ENCODE assay signal across 23 cellular contexts in the genomic region with DNA sequence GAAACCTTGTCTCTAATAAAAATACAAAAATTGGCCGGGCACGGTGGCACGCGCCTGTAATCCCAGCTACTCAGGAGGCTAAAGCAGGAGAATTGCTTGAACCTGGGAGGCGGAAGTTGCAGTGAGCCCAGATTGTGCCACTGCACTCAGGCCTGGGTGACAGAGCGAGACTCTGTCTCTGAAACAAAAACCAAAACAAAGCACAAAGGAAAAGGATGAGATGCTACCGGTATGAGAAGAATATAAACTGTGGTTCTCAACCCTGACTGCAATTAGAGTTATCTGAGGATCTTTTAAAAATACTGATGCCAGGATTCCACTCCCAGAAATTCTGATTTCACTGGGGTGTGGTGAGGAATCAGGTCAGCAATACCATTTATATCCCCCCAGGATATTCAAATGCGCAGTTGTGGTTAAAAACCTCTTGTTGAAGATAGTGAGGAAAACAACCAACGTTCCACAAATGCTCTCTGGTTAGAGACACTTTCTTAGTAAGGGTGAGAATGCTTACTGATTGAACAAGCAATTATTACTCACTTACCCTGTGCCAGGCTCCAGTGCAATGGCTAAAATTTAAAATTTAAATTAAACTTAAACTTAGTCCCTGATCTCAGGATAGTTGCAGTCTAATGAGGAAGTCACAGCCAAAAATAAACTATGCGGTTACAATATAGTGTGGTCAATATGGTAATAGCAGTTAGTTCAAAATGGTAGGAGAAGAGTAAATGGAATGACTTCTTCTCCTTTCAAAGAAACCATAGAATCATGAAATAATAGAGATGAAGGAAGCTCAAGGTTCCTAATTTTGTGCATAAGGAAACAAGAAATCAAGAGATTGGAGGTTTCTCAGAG.
DNase-seq lines count a peak whose midpoint lies in the region; ATAC-seq and TF ChIP-seq lines count a peak whose summit lies in the region.
"Had no signal": no experiment of that assay in that cellular context is flagged by ENCODE, and none has a peak within 500 bp of the region (broad histone marks: within the 10 kb centered on the region; RNA-seq: fewer than 3 reads in every experiment).

No MANE protein-coding gene starts in this region.

- no peak for TF ChIP-seq POLR2A in NB4 (IDR thresholded peaks at IDR 0.05; ENCODE audit: extremely low read depth, insufficient read length)

- no peak for TF ChIP-seq CTCF in NB4 (IDR thresholded peaks at IDR 0.05; ENCODE audit: low read depth, low read length)

- no peak overlapping the region for H3K4me3 ChIP-seq in NB4 (ENCODE audit: low read depth, low read length)
- H3K4me3 ChIP-seq: ascending aorta, gastrocnemius medialis, psoas muscle, thyroid gland had no signal

- DNase-seq in NB4 (ENCODE audit: low read depth), result peak; percentile 44
- DNase-seq in amniotic epithelial cell (ENCODE audit: low read depth), result peak; percentile 6
- no peak for DNase-seq in sciatic nerve (ENCODE audit: low spot score)
- DNase-seq in HUDEP-2 (lab: John Stamatoyannopoulos, UW; ENCODE audit: unreplicated experiment in 76 of 76), result no peak
- no peak for DNase-seq in left lobe of liver (ENCODE audit: low spot score)
- no peak for DNase-seq in mesenteric fat pad (ENCODE audit: low spot score)
- DNase-seq: CD4-positive, alpha-beta memory T cell; DMS 273 treated with DMSO at 0.1 percent for 48 hours; effector CD8-positive, alpha-beta T cell; erythroblast; gastrocnemius medialis; hypothalamus; NCI-H146; NCI-H2171 treated with DMSO at 0.1 percent for 48 hours; NCI-H526; psoas muscle; small intestine; stimulated activated naive CD4-positive, alpha-beta T cell; T-cell; thyroid gland had no signal

- intact Hi-C loops in sciatic nerve (cut with DNase I), result no loop called here

- ATAC-seq in GM19351 (IDR thresholded peaks at IDR 0.05; ENCODE audit: unreplicated experiment), result peak; percentile 34
- ATAC-seq in sciatic nerve, result peak; percentile 69
- no peak for ATAC-seq in left lobe of liver
- ATAC-seq in GM21423 (IDR thresholded peaks at IDR 0.05; ENCODE audit: unreplicated experiment), result no peak
- ATAC-seq: gastrocnemius medialis, psoas muscle, T-cell had no signal

Comparison
In these comparisons a context has a peak if more than half of its experiments do, and no peak if none do; other contexts are left out.
1. ATAC-seq: peak in GM19351 (single experiment) and sciatic nerve (single experiment); none in left lobe of liver (single experiment) and GM21423 (single experiment).
2. DNase-seq: peak in NB4 (single experiment) and amniotic epithelial cell (single experiment); none in sciatic nerve (single experiment), HUDEP-2 (0 of 76), left lobe of liver (single experiment) and mesenteric fat pad (single experiment).